Comparison of ENCODE assay signal across 8 cellular contexts in genomic region chr11:105609341-105609781, GRCh38. TPM values are rescaled to one million over a fixed set of nuclear protein-coding genes. Genes with fewer than 3 reads are reported as not detected.
DNase-seq lines count a peak whose midpoint lies in the region; ATAC-seq and TF ChIP-seq lines count a peak whose summit lies in the region.

No MANE protein-coding gene starts in this region.

- peak overlapping the region; percentile 90 for H3K4me3 Mint-ChIP-seq in neural progenitor cell

- H3K9me3 ChIP-seq in neural progenitor cell (ENCODE audit: low read depth): no peaks in the 10 kb centered on the region

- peaks cover 10% of the 10 kb centered on the region for H3K27me3 Mint-ChIP-seq in neural progenitor cell (ENCODE audit: insufficient read depth, low read depth)

- H3K27ac Mint-ChIP-seq in neural progenitor cell: no peak overlapping the region

- ATAC-seq in HG02852 (IDR thresholded peaks at IDR 0.05; ENCODE audit: unreplicated experiment): peak; percentile 60

- TF ChIP-seq CTCF in GM12873 (IDR thresholded peaks at IDR 0.05; ENCODE audit: insufficient read depth, low read depth, low read length, missing control alignments) (peak; percentile 49), neural progenitor cell (IDR thresholded peaks at IDR 0.05) (peak; percentile 52)

- peak overlapping the region; percentile 99 for H3K4me2 ChIP-seq in neural progenitor cell

- H3K27me3 ChIP-seq in ACC112 (ENCODE audit: insufficient read depth, low read length): peaks cover 41% of the 10 kb centered on the region
- peaks cover 49% of the 10 kb centered on the region for H3K27me3 ChIP-seq in neural progenitor cell

- H3F3A ChIP-seq in neural progenitor cell (ENCODE audit: low read depth): peaks cover 28% of the 10 kb centered on the region

- H3K27ac ChIP-seq in ACC112 (ENCODE audit: low read depth, low read length) (no peak overlapping the region), neural progenitor cell (no peak overlapping the region)

- no peaks in the 10 kb centered on the region for H3K36me3 ChIP-seq in ACC112 (ENCODE audit: insufficient read depth, low read length)
- no peaks in the 10 kb centered on the region for H3K36me3 ChIP-seq in neural progenitor cell

- no peaks in the 10 kb centered on the region for H4K20me1 ChIP-seq in neural progenitor cell (ENCODE audit: low read depth)

- no peaks in the 10 kb centered on the region for H3K9me3 Mint-ChIP-seq in neural progenitor cell

- no peak overlapping the region for H3K9ac ChIP-seq in neural progenitor cell

- peak overlapping the region; percentile 19 for H2AFZ ChIP-seq in ACC112 (ENCODE audit: low read length, unreplicated experiment)
- peak overlapping the region; percentile 90 for H2AFZ ChIP-seq in neural progenitor cell (replicated peaks)

- DNase-seq in NCI-H446 treated with DMSO at 0.1 percent for 48 hours (lab: John Stamatoyannopoulos, UW) (peak; percentile 43), cerebellum (ENCODE audit: low spot score) (peak; percentile 72), neural progenitor cell (ENCODE audit: low spot score) (peak; percentile 63), amniotic stem cell (lab: John Stamatoyannopoulos, UW) (no peak), COLO829 (ENCODE audit: low spot score) (no peak)

- peaks cover 29% of the 10 kb centered on the region for H3K4me1 Mint-ChIP-seq in neural progenitor cell

- H3K4me1 ChIP-seq in ACC112 (ENCODE audit: control insufficient read depth, insufficient read depth, low read length, unreplicated experiment) (peaks cover 11% of the 10 kb centered on the region), neural progenitor cell (peaks cover 19% of the 10 kb centered on the region)

- H3K79me2 ChIP-seq in ACC112 (ENCODE audit: control insufficient read depth, insufficient read depth, low read length, unreplicated experiment) (no peaks in the 10 kb centered on the region), neural progenitor cell (ENCODE audit: low read depth) (no peaks in the 10 kb centered on the region)

- no peaks in the 10 kb centered on the region for H3K36me3 Mint-ChIP-seq in neural progenitor cell

- peak overlapping the region; percentile 80 for H3K4me3 ChIP-seq in ACC112 (ENCODE audit: low read depth, low read length)
- peak overlapping the region; percentile 58 for H3K4me3 ChIP-seq in neural progenitor cell

RNA-seq across cellular contexts. Expression of gene GRIA4, which starts 0.5 kb away (rescaled TPM):
- total RNA-seq in cerebellum (200 TPM), neural progenitor cell (ENCODE audit: low replicate concordance) (3.1 and 3.7 TPM in 2 replicates)

Comparison
In these comparisons a context has a peak if more than half of its experiments do, and no peak if none do; other contexts are left out.
1. DNase-seq: peak in NCI-H446 treated with DMSO at 0.1 percent for 48 hours (single experiment), cerebellum (single experiment) and neural progenitor cell (single experiment); none in amniotic stem cell (single experiment) and COLO829 (single experiment).
2. RNA of gene GRIA4, which starts 0.5 kb away (total RNA-seq): 200 TPM in cerebellum (single experiment); 3.1 to 3.7 TPM in neural progenitor cell; every median in the first group is over 10 times any median in the second.